In genomic region chr1:99963041-99963795, GRCh38 we compare ENCODE assay signal across 14 cellular contexts. TPM values are rescaled to one million over a fixed set of nuclear protein-coding genes. Genes with fewer than 3 reads are reported as not detected.
DNase-seq lines count a peak whose midpoint lies in the region; ATAC-seq, FAIRE-seq and TF ChIP-seq lines count a peak whose summit lies in the region.
"Had no signal": no experiment of that assay in that cellular context is flagged by ENCODE, and none has a peak within 500 bp of the region (broad histone marks: within the 10 kb centered on the region; RNA-seq: fewer than 3 reads in every experiment).

No MANE protein-coding gene starts in this region.

- TF ChIP-seq CTCF in AG10803 (conservative IDR thresholded peaks at IDR 0.05; ENCODE audit: low read length) (no peak), K562 (IDR thresholded peaks at IDR 0.05 in 2 of 3, conservative IDR thresholded peaks at IDR 0.05 in 1 of 3; ENCODE audit: insufficient read depth in 2 of 3, low read depth in 1 of 3, low read length in 3 of 3) (no peak), stomach (IDR thresholded peaks at IDR 0.05) (no peak)

- H3K27ac Mint-ChIP-seq in T-helper 2 cell treated with Interferon-gamma antibody and Interleukin-4, amounts not matched to agents 5 μg/mL and 100 μg/mL, for 36 hours = no peak overlapping the region
- H3K27ac Mint-ChIP-seq: activated naive CD8-positive, alpha-beta T cell; stimulated activated naive CD8-positive, alpha-beta T cell treated with anti-CD3 and anti-CD28 coated beads, Interleukin-15, Interleukin-2, amounts not matched to agents 100 ng/mL and 50 ng/mL, for 24 hours had no signal

- TF ChIP-seq POLR2A in K562 (conservative IDR thresholded peaks at IDR 0.05) (no peak), stomach (IDR thresholded peaks at IDR 0.05) (no peak)

- no peaks in the 10 kb centered on the region for H3K36me3 ChIP-seq in K562 (ENCODE audit: control insufficient read depth, insufficient read depth, low read length)
- H3K36me3 ChIP-seq in stomach = no peaks in the 10 kb centered on the region
- H3K36me3 ChIP-seq: neutrophil had no signal

- in situ Hi-C loops in K562 (cut with MboI) = no loop called here

- no peaks in the 10 kb centered on the region for H3K9me1 ChIP-seq in K562 (ENCODE audit: control insufficient read depth, insufficient read depth, low read length)

- H3K36me3 Mint-ChIP-seq in T-helper 2 cell treated with Interferon-gamma antibody and Interleukin-4, amounts not matched to agents 5 μg/mL and 100 μg/mL, for 36 hours (ENCODE audit: low read depth) = no peaks in the 10 kb centered on the region
- H3K36me3 Mint-ChIP-seq: activated naive CD8-positive, alpha-beta T cell had no signal

- FAIRE-seq in K562 (lab: Jason Lieb, UNC) = no peak

- no peaks in the 10 kb centered on the region for H4K20me1 ChIP-seq in K562 (replicated peaks; ENCODE audit: control insufficient read depth, insufficient read depth, low read length)

- H3K27me3 ChIP-seq in K562 (ENCODE audit: control insufficient read depth in 2 of 2, insufficient read depth in 2 of 2, low read length in 2 of 2) (no peaks in the 10 kb centered on the region), stomach (no peaks in the 10 kb centered on the region)
- H3K27me3 ChIP-seq: neutrophil had no signal

- CTCF ChIA-PET in K562 (lab: Yijun Ruan, JAX; ENCODE audit: low intra/inter-chr PET ratio) = no interaction called here

- H3K27ac ChIP-seq in K562 (ENCODE audit: extremely low read depth, low read depth, low read length) (no peak overlapping the region), stomach (no peak overlapping the region)
- H3K27ac ChIP-seq: neutrophil had no signal

- H3K4me3 Mint-ChIP-seq in T-helper 2 cell treated with Interferon-gamma antibody and Interleukin-4, amounts not matched to agents 5 μg/mL and 100 μg/mL, for 36 hours = no peak overlapping the region
- H3K4me3 Mint-ChIP-seq: activated naive CD8-positive, alpha-beta T cell; stimulated activated naive CD8-positive, alpha-beta T cell treated with anti-CD3 and anti-CD28 coated beads, Interleukin-15, Interleukin-2, amounts not matched to agents 100 ng/mL and 50 ng/mL, for 24 hours had no signal

- no TSS peak for BruUV-seq in K562 (replicated peaks; lab: Mats Ljungman, UMichigan)

- peak; percentile 51 for DNase-seq in AG10803 (ENCODE audit: low read depth)
- peak; percentile 53 for DNase-seq in LHCN-M2 (ENCODE audit: low read depth)
- no peak for DNase-seq in K562 (ENCODE audit: extremely low read depth in 1 of 4, low spot score in 3 of 4)
- DNase-seq in iris pigment epithelial cell (ENCODE audit: low read depth) = peak; percentile 80
- DNase-seq in stomach = no peak
- no peak for DNase-seq in activated gamma-delta T cell treated with Interleukin-2 at 50 U/mL for 16 hours
- no peak for DNase-seq in T-helper 2 cell treated with Interferon-gamma antibody and Interleukin-4, amounts not matched to agents 5 μg/mL and 100 μg/mL, for 36 hours (ENCODE audit: low spot score)
- DNase-seq: activated CD4-positive, CD25-positive, alpha-beta regulatory T cell; NCI-H1417; NCI-H446 had no signal

- H3K9me3 ChIP-seq in K562 (replicated peaks; ENCODE audit: control insufficient read depth, insufficient read depth, low read depth, low read length) (no peaks in the 10 kb centered on the region), stomach (no peaks in the 10 kb centered on the region)
- H3K9me3 ChIP-seq: neutrophil had no signal

- no peaks in the 10 kb centered on the region for H3K9me3 Mint-ChIP-seq in T-helper 2 cell treated with Interferon-gamma antibody and Interleukin-4, amounts not matched to agents 5 μg/mL and 100 μg/mL, for 36 hours
- H3K9me3 Mint-ChIP-seq: stimulated activated naive CD8-positive, alpha-beta T cell treated with anti-CD3 and anti-CD28 coated beads, Interleukin-15, Interleukin-2, amounts not matched to agents 100 ng/mL and 50 ng/mL, for 24 hours had no signal

- peaks cover 6% of the 10 kb centered on the region for H3K4me1 Mint-ChIP-seq in T-helper 2 cell treated with Interferon-gamma antibody and Interleukin-4, amounts not matched to agents 5 μg/mL and 100 μg/mL, for 36 hours (ENCODE audit: low read depth)

- POLR2A ChIA-PET in K562 (lab: Yijun Ruan, JAX) = interaction anchor here (0.7 kb wide), 1 partner anchor 19 kb away, joined by 3 read pairs; no protein-coding TSS in a partner anchor

- H3K79me2 ChIP-seq in K562 (ENCODE audit: control insufficient read depth, insufficient read depth, low read length) = no peaks in the 10 kb centered on the region

- H3K4me2 ChIP-seq in K562 (ENCODE audit: insufficient read depth, low read length) = no peak overlapping the region

- no peak overlapping the region for H2AFZ ChIP-seq in K562 (ENCODE audit: low read depth, low read length)

- H3K4me1 ChIP-seq in K562 (replicated peaks in 1 of 2; ENCODE audit: control insufficient read depth in 2 of 2, insufficient read depth in 2 of 2, low read length in 2 of 2) (peaks cover 6% of the 10 kb centered on the region in 2 experiments; a peak in 2 of 5 replicates), stomach (no peaks in the 10 kb centered on the region)

- no peak for TF ChIP-seq RAD21 in K562 (CRISPR knock-in tag; conservative IDR thresholded peaks at IDR 0.05 in 1 of 2, IDR thresholded peaks at IDR 0.05 in 1 of 2)

- H3K4me3 ChIP-seq in AG10803 (ENCODE audit: low read length) = no peak overlapping the region
- H3K4me3 ChIP-seq in K562 = no peak overlapping the region
- H3K4me3 ChIP-seq in stomach = no peak overlapping the region

- ATAC-seq in K562 = no peak
- no peak for ATAC-seq in HG03025 (IDR thresholded peaks at IDR 0.05; ENCODE audit: low FRiP score, unreplicated experiment)

- H3K9ac ChIP-seq in K562 (ENCODE audit: insufficient read depth in 1 of 2, low read depth in 2 of 2, low read length in 2 of 2) = no peak overlapping the region

- no peaks in the 10 kb centered on the region for H3K27me3 Mint-ChIP-seq in T-helper 2 cell treated with Interferon-gamma antibody and Interleukin-4, amounts not matched to agents 5 μg/mL and 100 μg/mL, for 36 hours (ENCODE audit: low read depth)
- H3K27me3 Mint-ChIP-seq: activated naive CD8-positive, alpha-beta T cell; stimulated activated naive CD8-positive, alpha-beta T cell treated with anti-CD3 and anti-CD28 coated beads, Interleukin-15, Interleukin-2, amounts not matched to agents 100 ng/mL and 50 ng/mL, for 24 hours had no signal

- no peak for TF ChIP-seq EP300 in K562 (IDR thresholded peaks at IDR 0.05; ENCODE audit: low read length)
- TF ChIP-seq EP300 in stomach (IDR thresholded peaks at IDR 0.05) = no peak

- intact Hi-C loops in K562 (cut with micrococcal nuclease) = no loop called here
- intact Hi-C loops in stomach (cut with DNase I; ENCODE audit: low total_unique reads) = no loop called here

TF ChIP-seq in K562, 482 proteins besides CTCF, POLR2A, EP300 and RAD21:
- TF ChIP-seq ATF3 (IDR thresholded peaks at IDR 0.05) = peak; percentile 30; the same call in 1 of the 2 replicates
- no peak for TF ChIP-seq ATF3 (CRISPR knock-in tag; conservative IDR thresholded peaks at IDR 0.05)
- no peak for TF ChIP-seq RNF219 (CRISPR knock-in tag; IDR thresholded peaks at IDR 0.05)
TF ChIP-seq in K562: peak in this region for 1.

RNA-seq across cellular contexts. Expression of gene SLC35A3, which starts 6.6 kb away (rescaled TPM):
- total RNA-seq in LHCN-M2 (2014; rRNA removed) = 32.0 and 33.2 TPM in 2 replicates
- 5.7 TPM for polyA plus RNA-seq in LHCN-M2 (2012)
- total RNA-seq in K562 (2011; cell fraction: chromatin; rRNA removed; ENCODE audit: low replicate concordance) = 19.7 and 45.4 TPM in 2 replicates
- 10.5 and 11.8 TPM in 2 replicates for total RNA-seq in K562 (2011; cell fraction: nucleolus; rRNA removed)
- total RNA-seq in K562 (2011; cell fraction: nucleoplasm; rRNA removed) = 29.5 and 65.9 TPM in 2 replicates
- total RNA-seq in K562 (2014; rRNA removed) = 10.6 and 20.2 TPM in 2 replicates
- total RNA-seq in K562 (2014; rRNA removed; fragmentation: Illumina TruSeq; extraction: Trizol) = 20.5 and 24.1 TPM in 2 replicates
- total RNA-seq in K562 (2015; rRNA removed; fragmentation: Illumina TruSeq; extraction: Trizol) = 14.6 and 16.1 TPM in 2 replicates
- total RNA-seq in K562 (2021) = 12.9 and 13.2 TPM in 2 replicates
- polyA plus RNA-seq in K562 (2011; rRNA removed) = 13.3 and 21.7 TPM in 2 replicates
- 3.8 and 6.1 TPM in 2 replicates for polyA plus RNA-seq in K562 (2011; cell fraction: cytosol; rRNA removed)
- polyA plus RNA-seq in K562 (2011; cell fraction: nucleus; rRNA removed) = 8.4 and 10.2 TPM in 2 replicates
- polyA plus RNA-seq in K562 (2012) = 10.3 and 11.7 TPM in 2 replicates
- 8.8 and 10.9 TPM in 2 replicates for polyA plus RNA-seq in K562 (2014; fragmentation: Illumina TruSeq; extraction: Trizol)
- polyA plus RNA-seq in K562 (2014; fragmentation: Nextera tagmentation; extraction: Ambion mirVana) = 1 to 10 TPM; 3.5 to 3.7 TPM
- 11.7 and 14.0 TPM in 2 replicates for polyA plus RNA-seq in K562 (2014; rRNA removed)
- polyA minus RNA-seq in K562 (2011; rRNA and poly(A)+ RNA removed) = 13.7 and 17.2 TPM in 2 replicates
- polyA minus RNA-seq in K562 (2011; cell fraction: cytosol; rRNA and poly(A)+ RNA removed) = 4.8 and 5.4 TPM in 2 replicates
- polyA minus RNA-seq in K562 (2011; cell fraction: nucleus; rRNA and poly(A)+ RNA removed) = 11.8 and 15.4 TPM in 2 replicates
- 100 to 1,000 TPM in 2 of 5 donors, 10 to 100 TPM in 3; 37.1 to 206 (median 83.6) TPM for total RNA-seq in stomach
- polyA plus RNA-seq in stomach = 10 to 100 TPM in 1 of 3 donors, 1 to 10 TPM in 2; 5.7 to 12.4 (median 9.6) TPM

Comparison
In these comparisons a context has a peak if more than half of its experiments do, and no peak if none do; other contexts are left out.
1. DNase-seq: peak in AG10803 (single experiment), LHCN-M2 (single experiment) and iris pigment epithelial cell (single experiment); none in K562 (0 of 4), stomach (single experiment), activated gamma-delta T cell treated with Interleukin-2 at 50 U/mL for 16 hours (single experiment) and T-helper 2 cell treated with Interferon-gamma antibody and Interleukin-4, amounts not matched to agents 5 μg/mL and 100 μg/mL, for 36 hours (single experiment).